ENCODE assay signal across 1 cellular context in the genomic region with DNA sequence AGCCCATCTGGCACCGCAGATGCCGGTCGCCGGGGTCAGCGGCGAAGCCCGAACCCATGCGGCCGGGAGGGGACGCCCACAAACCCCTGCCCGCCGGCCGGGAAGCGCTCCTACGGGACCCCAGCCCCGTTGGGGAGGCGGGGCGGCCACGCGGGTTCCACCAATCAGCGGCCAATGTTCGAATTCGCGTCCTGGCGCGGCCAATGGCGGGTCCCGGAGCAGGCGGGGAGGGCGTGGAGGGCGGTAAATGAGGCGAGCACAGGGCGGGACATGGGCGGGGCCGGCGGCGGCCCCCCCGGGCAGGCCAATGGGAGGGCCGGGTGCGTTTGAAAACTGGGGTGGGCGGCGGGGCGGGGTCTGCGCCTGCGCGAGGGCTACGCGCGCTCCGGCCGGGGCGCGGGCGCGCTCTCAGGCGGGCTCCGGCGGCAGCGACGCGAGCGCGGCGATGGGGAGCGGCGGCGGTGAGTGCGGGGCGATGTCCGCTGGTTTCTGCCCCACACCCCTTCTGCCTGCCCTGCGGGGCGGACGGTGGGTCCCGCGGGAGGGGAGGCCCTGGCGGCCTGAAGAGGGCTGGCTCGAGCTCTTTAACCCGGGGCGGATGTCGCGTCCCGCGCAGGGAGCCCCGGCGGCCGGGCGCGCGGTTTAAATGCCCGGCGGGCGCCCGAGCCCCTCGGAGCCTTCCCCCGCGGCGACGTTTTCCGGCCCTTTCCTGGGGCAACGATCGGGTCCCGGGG.
TF ChIP-seq lines count a peak whose summit lies in the region.

A gene with protein sequence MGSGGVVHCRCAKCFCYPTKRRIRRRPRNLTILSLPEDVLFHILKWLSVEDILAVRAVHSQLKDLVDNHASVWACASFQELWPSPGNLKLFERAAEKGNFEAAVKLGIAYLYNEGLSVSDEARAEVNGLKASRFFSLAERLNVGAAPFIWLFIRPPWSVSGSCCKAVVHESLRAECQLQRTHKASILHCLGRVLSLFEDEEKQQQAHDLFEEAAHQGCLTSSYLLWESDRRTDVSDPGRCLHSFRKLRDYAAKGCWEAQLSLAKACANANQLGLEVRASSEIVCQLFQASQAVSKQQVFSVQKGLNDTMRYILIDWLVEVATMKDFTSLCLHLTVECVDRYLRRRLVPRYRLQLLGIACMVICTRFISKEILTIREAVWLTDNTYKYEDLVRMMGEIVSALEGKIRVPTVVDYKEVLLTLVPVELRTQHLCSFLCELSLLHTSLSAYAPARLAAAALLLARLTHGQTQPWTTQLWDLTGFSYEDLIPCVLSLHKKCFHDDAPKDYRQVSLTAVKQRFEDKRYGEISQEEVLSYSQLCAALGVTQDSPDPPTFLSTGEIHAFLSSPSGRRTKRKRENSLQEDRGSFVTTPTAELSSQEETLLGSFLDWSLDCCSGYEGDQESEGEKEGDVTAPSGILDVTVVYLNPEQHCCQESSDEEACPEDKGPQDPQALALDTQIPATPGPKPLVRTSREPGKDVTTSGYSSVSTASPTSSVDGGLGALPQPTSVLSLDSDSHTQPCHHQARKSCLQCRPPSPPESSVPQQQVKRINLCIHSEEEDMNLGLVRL (plus strand): TSS at position 411 of the 734 bp plus-strand sequence. CDS start 35 bp downstream, at position 446.

TF ChIP-seq in GM12878, 131 proteins besides CTCF, POLR2A, EP300 and RAD21 (continued from another document and continues in another):
- TF ChIP-seq BCL11A (IDR thresholded peaks at IDR 0.05; ENCODE audit: low read depth, low read length) (no peak), MYC (IDR thresholded peaks at IDR 0.05; ENCODE audit: insufficient read depth, insufficient read length, insufficient replicate concordance, low read length, severe bottlenecking) (no peak), PML (IDR thresholded peaks at IDR 0.05; ENCODE audit: low read length) (no peak), EED (IDR thresholded peaks at IDR 0.05; ENCODE audit: low read depth) (0 out of 2 replicates have a peak, but pooled peaks have one; percentile 4), TCF12 (IDR thresholded peaks at IDR 0.05; ENCODE audit: low read depth, low read length) (no peak), SREBF1 (IDR thresholded peaks at IDR 0.05; ENCODE audit: low read length) (no peak), SIN3A (IDR thresholded peaks at IDR 0.05; ENCODE audit: low read depth, low read length) (peak; percentile 81), RAD51 (IDR thresholded peaks at IDR 0.05) (no peak), CHD2 (IDR thresholded peaks at IDR 0.05; ENCODE audit: borderline replicate concordance, low read depth, low read length) (peak; percentile 62; the same call in 1 of the 2 replicates), NR2F1 (conservative IDR thresholded peaks at IDR 0.05) (no peak; the same call in 1 of the 2 replicates), POLR2AphosphoS5 (IDR thresholded peaks at IDR 0.05; ENCODE audit: low read length) (peak; percentile 63; the same call in 1 of the 2 replicates), CBFB (IDR thresholded peaks at IDR 0.05; ENCODE audit: low read depth) (no peak), HDAC6 (IDR thresholded peaks at IDR 0.05; ENCODE audit: unreplicated experiment) (no peak), PAX8 (IDR thresholded peaks at IDR 0.05) (no peak), ATF7 (IDR thresholded peaks at IDR 0.05; ENCODE audit: low read depth) (no peak), FOXK2 (IDR thresholded peaks at IDR 0.05) (no peak), SIX5 (IDR thresholded peaks at IDR 0.05; ENCODE audit: low read depth, low read length, severe bottlenecking) (no peak), TAF1 (IDR thresholded peaks at IDR 0.05; ENCODE audit: borderline replicate concordance, low read depth, low read length) (0 out of 2 replicates have a peak, but pooled peaks have one; percentile 24), KDM1A (IDR thresholded peaks at IDR 0.05; ENCODE audit: borderline replicate concordance) (no peak), ZZZ3 (IDR thresholded peaks at IDR 0.05; ENCODE audit: control insufficient read depth, insufficient read length, low read depth) (no peak), JUND (IDR thresholded peaks at IDR 0.05; ENCODE audit: low read depth, low read length) (no peak), BHLHE40 (IDR thresholded peaks at IDR 0.05; ENCODE audit: borderline replicate concordance in 1 of 2, low read depth in 2 of 2, low read length in 1 of 2) (peak in 1 of 2 experiments; percentile 19; a peak in 1 of 4 replicates), NR2C1 (IDR thresholded peaks at IDR 0.05) (0 out of 2 replicates have a peak, but pooled peaks have one; percentile 6), STAT1 (conservative IDR thresholded peaks at IDR 0.05) (no peak), TCF7 (IDR thresholded peaks at IDR 0.05; ENCODE audit: borderline replicate concordance) (no peak), HDAC2 (IDR thresholded peaks at IDR 0.05) (no peak), NFIC (IDR thresholded peaks at IDR 0.05; ENCODE audit: low read depth, low read length) (no peak)
- TF ChIP-seq, protein P1, sequence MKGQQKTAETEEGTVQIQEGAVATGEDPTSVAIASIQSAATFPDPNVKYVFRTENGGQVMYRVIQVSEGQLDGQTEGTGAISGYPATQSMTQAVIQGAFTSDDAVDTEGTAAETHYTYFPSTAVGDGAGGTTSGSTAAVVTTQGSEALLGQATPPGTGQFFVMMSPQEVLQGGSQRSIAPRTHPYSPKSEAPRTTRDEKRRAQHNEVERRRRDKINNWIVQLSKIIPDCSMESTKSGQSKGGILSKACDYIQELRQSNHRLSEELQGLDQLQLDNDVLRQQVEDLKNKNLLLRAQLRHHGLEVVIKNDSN (IDR thresholded peaks at IDR 0.05; ENCODE audit: borderline replicate concordance, extremely low read length, insufficient read depth, low read depth, low read length) = no peak
- TF ChIP-seq, protein P2, sequence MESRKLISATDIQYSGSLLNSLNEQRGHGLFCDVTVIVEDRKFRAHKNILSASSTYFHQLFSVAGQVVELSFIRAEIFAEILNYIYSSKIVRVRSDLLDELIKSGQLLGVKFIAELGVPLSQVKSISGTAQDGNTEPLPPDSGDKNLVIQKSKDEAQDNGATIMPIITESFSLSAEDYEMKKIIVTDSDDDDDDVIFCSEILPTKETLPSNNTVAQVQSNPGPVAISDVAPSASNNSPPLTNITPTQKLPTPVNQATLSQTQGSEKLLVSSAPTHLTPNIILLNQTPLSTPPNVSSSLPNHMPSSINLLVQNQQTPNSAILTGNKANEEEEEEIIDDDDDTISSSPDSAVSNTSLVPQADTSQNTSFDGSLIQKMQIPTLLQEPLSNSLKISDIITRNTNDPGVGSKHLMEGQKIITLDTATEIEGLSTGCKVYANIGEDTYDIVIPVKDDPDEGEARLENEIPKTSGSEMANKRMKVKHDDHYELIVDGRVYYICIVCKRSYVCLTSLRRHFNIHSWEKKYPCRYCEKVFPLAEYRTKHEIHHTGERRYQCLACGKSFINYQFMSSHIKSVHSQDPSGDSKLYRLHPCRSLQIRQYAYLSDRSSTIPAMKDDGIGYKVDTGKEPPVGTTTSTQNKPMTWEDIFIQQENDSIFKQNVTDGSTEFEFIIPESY (IDR thresholded peaks at IDR 0.05) = no peak
- TF ChIP-seq, protein P3, sequence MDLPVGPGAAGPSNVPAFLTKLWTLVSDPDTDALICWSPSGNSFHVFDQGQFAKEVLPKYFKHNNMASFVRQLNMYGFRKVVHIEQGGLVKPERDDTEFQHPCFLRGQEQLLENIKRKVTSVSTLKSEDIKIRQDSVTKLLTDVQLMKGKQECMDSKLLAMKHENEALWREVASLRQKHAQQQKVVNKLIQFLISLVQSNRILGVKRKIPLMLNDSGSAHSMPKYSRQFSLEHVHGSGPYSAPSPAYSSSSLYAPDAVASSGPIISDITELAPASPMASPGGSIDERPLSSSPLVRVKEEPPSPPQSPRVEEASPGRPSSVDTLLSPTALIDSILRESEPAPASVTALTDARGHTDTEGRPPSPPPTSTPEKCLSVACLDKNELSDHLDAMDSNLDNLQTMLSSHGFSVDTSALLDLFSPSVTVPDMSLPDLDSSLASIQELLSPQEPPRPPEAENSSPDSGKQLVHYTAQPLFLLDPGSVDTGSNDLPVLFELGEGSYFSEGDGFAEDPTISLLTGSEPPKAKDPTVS (IDR thresholded peaks at IDR 0.05; ENCODE audit: low read depth, low read length) = no peak
- TF ChIP-seq, protein P4, sequence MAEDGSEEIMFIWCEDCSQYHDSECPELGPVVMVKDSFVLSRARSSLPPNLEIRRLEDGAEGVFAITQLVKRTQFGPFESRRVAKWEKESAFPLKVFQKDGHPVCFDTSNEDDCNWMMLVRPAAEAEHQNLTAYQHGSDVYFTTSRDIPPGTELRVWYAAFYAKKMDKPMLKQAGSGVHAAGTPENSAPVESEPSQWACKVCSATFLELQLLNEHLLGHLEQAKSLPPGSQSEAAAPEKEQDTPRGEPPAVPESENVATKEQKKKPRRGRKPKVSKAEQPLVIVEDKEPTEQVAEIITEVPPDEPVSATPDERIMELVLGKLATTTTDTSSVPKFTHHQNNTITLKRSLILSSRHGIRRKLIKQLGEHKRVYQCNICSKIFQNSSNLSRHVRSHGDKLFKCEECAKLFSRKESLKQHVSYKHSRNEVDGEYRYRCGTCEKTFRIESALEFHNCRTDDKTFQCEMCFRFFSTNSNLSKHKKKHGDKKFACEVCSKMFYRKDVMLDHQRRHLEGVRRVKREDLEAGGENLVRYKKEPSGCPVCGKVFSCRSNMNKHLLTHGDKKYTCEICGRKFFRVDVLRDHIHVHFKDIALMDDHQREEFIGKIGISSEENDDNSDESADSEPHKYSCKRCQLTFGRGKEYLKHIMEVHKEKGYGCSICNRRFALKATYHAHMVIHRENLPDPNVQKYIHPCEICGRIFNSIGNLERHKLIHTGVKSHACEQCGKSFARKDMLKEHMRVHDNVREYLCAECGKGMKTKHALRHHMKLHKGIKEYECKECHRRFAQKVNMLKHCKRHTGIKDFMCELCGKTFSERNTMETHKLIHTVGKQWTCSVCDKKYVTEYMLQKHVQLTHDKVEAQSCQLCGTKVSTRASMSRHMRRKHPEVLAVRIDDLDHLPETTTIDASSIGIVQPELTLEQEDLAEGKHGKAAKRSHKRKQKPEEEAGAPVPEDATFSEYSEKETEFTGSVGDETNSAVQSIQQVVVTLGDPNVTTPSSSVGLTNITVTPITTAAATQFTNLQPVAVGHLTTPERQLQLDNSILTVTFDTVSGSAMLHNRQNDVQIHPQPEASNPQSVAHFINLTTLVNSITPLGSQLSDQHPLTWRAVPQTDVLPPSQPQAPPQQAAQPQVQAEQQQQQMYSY (CRISPR knock-in tag; IDR thresholded peaks at IDR 0.05) = no peak
- TF ChIP-seq, protein P5, sequence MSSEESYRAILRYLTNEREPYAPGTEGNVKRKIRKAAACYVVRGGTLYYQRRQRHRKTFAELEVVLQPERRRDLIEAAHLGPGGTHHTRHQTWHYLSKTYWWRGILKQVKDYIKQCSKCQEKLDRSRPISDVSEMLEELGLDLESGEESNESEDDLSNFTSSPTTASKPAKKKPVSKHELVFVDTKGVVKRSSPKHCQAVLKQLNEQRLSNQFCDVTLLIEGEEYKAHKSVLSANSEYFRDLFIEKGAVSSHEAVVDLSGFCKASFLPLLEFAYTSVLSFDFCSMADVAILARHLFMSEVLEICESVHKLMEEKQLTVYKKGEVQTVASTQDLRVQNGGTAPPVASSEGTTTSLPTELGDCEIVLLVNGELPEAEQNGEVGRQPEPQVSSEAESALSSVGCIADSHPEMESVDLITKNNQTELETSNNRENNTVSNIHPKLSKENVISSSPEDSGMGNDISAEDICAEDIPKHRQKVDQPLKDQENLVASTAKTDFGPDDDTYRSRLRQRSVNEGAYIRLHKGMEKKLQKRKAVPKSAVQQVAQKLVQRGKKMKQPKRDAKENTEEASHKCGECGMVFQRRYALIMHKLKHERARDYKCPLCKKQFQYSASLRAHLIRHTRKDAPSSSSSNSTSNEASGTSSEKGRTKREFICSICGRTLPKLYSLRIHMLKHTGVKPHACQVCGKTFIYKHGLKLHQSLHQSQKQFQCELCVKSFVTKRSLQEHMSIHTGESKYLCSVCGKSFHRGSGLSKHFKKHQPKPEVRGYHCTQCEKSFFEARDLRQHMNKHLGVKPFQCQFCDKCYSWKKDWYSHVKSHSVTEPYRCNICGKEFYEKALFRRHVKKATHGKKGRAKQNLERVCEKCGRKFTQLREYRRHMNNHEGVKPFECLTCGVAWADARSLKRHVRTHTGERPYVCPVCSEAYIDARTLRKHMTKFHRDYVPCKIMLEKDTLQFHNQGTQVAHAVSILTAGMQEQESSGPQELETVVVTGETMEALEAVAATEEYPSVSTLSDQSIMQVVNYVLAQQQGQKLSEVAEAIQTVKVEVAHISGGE (CRISPR knock-in tag; IDR thresholded peaks at IDR 0.05) = no peak
- TF ChIP-seq, protein P6, sequence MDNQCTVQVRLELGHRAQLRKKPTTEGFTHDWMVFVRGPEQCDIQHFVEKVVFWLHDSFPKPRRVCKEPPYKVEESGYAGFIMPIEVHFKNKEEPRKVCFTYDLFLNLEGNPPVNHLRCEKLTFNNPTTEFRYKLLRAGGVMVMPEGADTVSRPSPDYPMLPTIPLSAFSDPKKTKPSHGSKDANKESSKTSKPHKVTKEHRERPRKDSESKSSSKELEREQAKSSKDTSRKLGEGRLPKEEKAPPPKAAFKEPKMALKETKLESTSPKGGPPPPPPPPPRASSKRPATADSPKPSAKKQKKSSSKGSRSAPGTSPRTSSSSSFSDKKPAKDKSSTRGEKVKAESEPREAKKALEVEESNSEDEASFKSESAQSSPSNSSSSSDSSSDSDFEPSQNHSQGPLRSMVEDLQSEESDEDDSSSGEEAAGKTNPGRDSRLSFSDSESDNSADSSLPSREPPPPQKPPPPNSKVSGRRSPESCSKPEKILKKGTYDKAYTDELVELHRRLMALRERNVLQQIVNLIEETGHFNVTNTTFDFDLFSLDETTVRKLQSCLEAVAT (IDR thresholded peaks at IDR 0.05) = no peak
- TF ChIP-seq, protein P7, sequence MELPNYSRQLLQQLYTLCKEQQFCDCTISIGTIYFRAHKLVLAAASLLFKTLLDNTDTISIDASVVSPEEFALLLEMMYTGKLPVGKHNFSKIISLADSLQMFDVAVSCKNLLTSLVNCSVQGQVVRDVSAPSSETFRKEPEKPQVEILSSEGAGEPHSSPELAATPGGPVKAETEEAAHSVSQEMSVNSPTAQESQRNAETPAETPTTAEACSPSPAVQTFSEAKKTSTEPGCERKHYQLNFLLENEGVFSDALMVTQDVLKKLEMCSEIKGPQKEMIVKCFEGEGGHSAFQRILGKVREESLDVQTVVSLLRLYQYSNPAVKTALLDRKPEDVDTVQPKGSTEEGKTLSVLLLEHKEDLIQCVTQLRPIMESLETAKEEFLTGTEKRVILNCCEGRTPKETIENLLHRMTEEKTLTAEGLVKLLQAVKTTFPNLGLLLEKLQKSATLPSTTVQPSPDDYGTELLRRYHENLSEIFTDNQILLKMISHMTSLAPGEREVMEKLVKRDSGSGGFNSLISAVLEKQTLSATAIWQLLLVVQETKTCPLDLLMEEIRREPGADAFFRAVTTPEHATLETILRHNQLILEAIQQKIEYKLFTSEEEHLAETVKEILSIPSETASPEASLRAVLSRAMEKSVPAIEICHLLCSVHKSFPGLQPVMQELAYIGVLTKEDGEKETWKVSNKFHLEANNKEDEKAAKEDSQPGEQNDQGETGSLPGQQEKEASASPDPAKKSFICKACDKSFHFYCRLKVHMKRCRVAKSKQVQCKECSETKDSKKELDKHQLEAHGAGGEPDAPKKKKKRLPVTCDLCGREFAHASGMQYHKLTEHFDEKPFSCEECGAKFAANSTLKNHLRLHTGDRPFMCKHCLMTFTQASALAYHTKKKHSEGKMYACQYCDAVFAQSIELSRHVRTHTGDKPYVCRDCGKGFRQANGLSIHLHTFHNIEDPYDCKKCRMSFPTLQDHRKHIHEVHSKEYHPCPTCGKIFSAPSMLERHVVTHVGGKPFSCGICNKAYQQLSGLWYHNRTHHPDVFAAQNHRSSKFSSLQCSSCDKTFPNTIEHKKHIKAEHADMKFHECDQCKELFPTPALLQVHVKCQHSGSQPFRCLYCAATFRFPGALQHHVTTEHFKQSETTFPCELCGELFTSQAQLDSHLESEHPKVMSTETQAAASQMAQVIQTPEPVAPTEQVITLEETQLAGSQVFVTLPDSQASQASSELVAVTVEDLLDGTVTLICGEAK (IDR thresholded peaks at IDR 0.05; ENCODE audit: borderline replicate concordance) = no peak
- TF ChIP-seq, protein P8, sequence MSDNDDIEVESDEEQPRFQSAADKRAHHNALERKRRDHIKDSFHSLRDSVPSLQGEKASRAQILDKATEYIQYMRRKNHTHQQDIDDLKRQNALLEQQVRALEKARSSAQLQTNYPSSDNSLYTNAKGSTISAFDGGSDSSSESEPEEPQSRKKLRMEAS (IDR thresholded peaks at IDR 0.05; ENCODE audit: low read depth, low read length) = no peak
